ENCODE assay signal across 18 cellular contexts in genomic region chr1:12128120-12128519, GRCh38. TPM values are rescaled to one million over a fixed set of nuclear protein-coding genes. Genes with fewer than 3 reads are reported as not detected.
DNase-seq lines count a peak whose midpoint lies in the region; ATAC-seq, FAIRE-seq and TF ChIP-seq lines count a peak whose summit lies in the region.
"Had no signal": no experiment of that assay in that cellular context is flagged by ENCODE, and none has a peak within 500 bp of the region (broad histone marks: within the 10 kb centered on the region; RNA-seq: fewer than 3 reads in every experiment).

No MANE protein-coding gene starts in this region.

- H3K36me3 Mint-ChIP-seq in activated T-cell treated with anti-CD3 and anti-CD28 coated beads, Interleukin-2, amount 50 U/mL, for 72 hours (ENCODE audit: insufficient read depth in 2 of 2), result peaks cover 2 to 9% of the 10 kb centered on the region in 2 donors
- no peaks in the 10 kb centered on the region for H3K36me3 Mint-ChIP-seq in CD4-positive, alpha-beta T cell (ENCODE audit: low read depth)
- H3K36me3 Mint-ChIP-seq in activated CD4-positive, alpha-beta memory T cell treated with anti-CD3 and anti-CD28 coated beads, Interleukin-2, amount 10 ng/mL, durations not matched to agents 7 days and 5 days (ENCODE audit: low read depth), result peaks cover 29% of the 10 kb centered on the region
- H3K36me3 Mint-ChIP-seq: CD8-positive, alpha-beta T cell had no signal

- H3K4me3 ChIP-seq in neutrophil (ENCODE audit: low read depth in 1 of 2, low read length in 1 of 2), result no peak overlapping the region
- no peak overlapping the region for H3K4me3 ChIP-seq in breast epithelium
- H3K4me3 ChIP-seq: GM23248, Peyer's patch had no signal

- peak overlapping the region; percentile 11 for H3K27ac Mint-ChIP-seq in activated T-cell treated with anti-CD3 and anti-CD28 coated beads, Interleukin-2, amount 50 U/mL, for 72 hours
- peak overlapping the region; percentile 73 for H3K27ac Mint-ChIP-seq in CD4-positive, alpha-beta T cell
- H3K27ac Mint-ChIP-seq in activated CD4-positive, alpha-beta memory T cell treated with anti-CD3 and anti-CD28 coated beads, Interleukin-2, amount 10 ng/mL, durations not matched to agents 7 days and 5 days, result peak overlapping the region; percentile 47

- H3K27me3 Mint-ChIP-seq in activated T-cell treated with anti-CD3 and anti-CD28 coated beads, Interleukin-2, amount 50 U/mL, for 72 hours (ENCODE audit: low read depth), result no peaks in the 10 kb centered on the region
- no peaks in the 10 kb centered on the region for H3K27me3 Mint-ChIP-seq in CD4-positive, alpha-beta T cell
- no peaks in the 10 kb centered on the region for H3K27me3 Mint-ChIP-seq in activated CD4-positive, alpha-beta memory T cell treated with anti-CD3 and anti-CD28 coated beads, Interleukin-2, amount 10 ng/mL, durations not matched to agents 7 days and 5 days

- peaks cover 66% of the 10 kb centered on the region for H3K4me1 Mint-ChIP-seq in activated T-cell treated with anti-CD3 and anti-CD28 coated beads, Interleukin-2, amount 50 U/mL, for 72 hours (ENCODE audit: low read depth)
- H3K4me1 Mint-ChIP-seq in CD4-positive, alpha-beta T cell (ENCODE audit: low read depth), result peaks cover 42% of the 10 kb centered on the region
- H3K4me1 Mint-ChIP-seq in activated CD4-positive, alpha-beta memory T cell treated with anti-CD3 and anti-CD28 coated beads, Interleukin-2, amount 10 ng/mL, durations not matched to agents 7 days and 5 days, result peaks cover 47% of the 10 kb centered on the region

- no peak for FAIRE-seq in frontal cortex (lab: Jason Lieb, UNC)
- FAIRE-seq: D721Med had no signal

- peak overlapping the region; percentile 64 to 68 for H3K4me3 Mint-ChIP-seq in activated T-cell treated with anti-CD3 and anti-CD28 coated beads, Interleukin-2, amount 50 U/mL, for 72 hours
- H3K4me3 Mint-ChIP-seq in CD4-positive, alpha-beta T cell, result no peak overlapping the region
- no peak overlapping the region for H3K4me3 Mint-ChIP-seq in activated CD4-positive, alpha-beta memory T cell treated with anti-CD3 and anti-CD28 coated beads, Interleukin-2, amount 10 ng/mL, durations not matched to agents 7 days and 5 days
- H3K4me3 Mint-ChIP-seq: CD8-positive, alpha-beta T cell had no signal

- no peak for DNase-seq in activated T-cell treated with anti-CD3 and anti-CD28 coated beads, Interleukin-2, amount 50 U/mL, for 72 hours
- DNase-seq in activated T-cell treated with anti-CD3 and anti-CD28 coated beads, Interleukin-2, amount 50 U/mL, for 48 hours, result no peak
- DNase-seq in CD4-positive, alpha-beta T cell, result no peak
- DNase-seq in activated CD4-positive, alpha-beta memory T cell treated with anti-CD3 and anti-CD28 coated beads, Interleukin-2, amount 10 ng/mL, durations not matched to agents 7 days and 5 days, result no peak
- DNase-seq in HPDE6-E6E7 (ENCODE audit: extremely low spot score), result no peak
- DNase-seq in frontal cortex (ENCODE audit: low spot score in 2 of 2), result no peak
- DNase-seq in breast epithelium (ENCODE audit: low spot score in 2 of 2), result no peak
- DNase-seq: CD8-positive, alpha-beta T cell; DND-41; GDM1; GM23248; NCI-H1417 treated with DMSO at 0.1 percent for 48 hours; NCI-H2029; NCI-H2171 treated with DMSO at 0.1 percent for 48 hours; Peyer's patch had no signal

- TF ChIP-seq CTCF in CD4-positive, alpha-beta T cell (IDR thresholded peaks at IDR 0.05), result no peak
- TF ChIP-seq CTCF in neutrophil (IDR thresholded peaks at IDR 0.05) (no peak), breast epithelium (IDR thresholded peaks at IDR 0.05) (no peak)

- H3K27me3 ChIP-seq in CD4-positive, alpha-beta T cell (ENCODE audit: control insufficient read depth, insufficient read depth, low read length), result no peaks in the 10 kb centered on the region
- H3K27me3 ChIP-seq in neutrophil, result no peaks in the 10 kb centered on the region
- no peaks in the 10 kb centered on the region for H3K27me3 ChIP-seq in breast epithelium
- H3K27me3 ChIP-seq: Peyer's patch had no signal

- CTCF ChIA-PET in CD4-positive, alpha-beta T cell (lab: Charles Lee), result no interaction called here
- CTCF ChIA-PET in activated CD4-positive, alpha-beta memory T cell treated with anti-CD3 and anti-CD28 coated beads, Interleukin-2, amount 10 ng/mL, durations not matched to agents 7 days and 5 days (lab: Charles Lee), result interaction anchor here (7.4 kb wide), 1 partner anchor 77 kb away, joined by 172 read pairs; no protein-coding TSS in a partner anchor

- H3K27ac ChIP-seq in CD4-positive, alpha-beta T cell (ENCODE audit: low read depth, low read length), result no peak overlapping the region
- H3K27ac ChIP-seq in neutrophil, result peak overlapping the region; percentile 92
- H3K27ac ChIP-seq in breast epithelium, result peak overlapping the region in 1 of 2 donors; percentile 12
- H3K27ac ChIP-seq: GM23248, Peyer's patch had no signal

- intact Hi-C loops in CD4-positive, alpha-beta T cell (cut with DNase I, micrococcal nuclease), result no loop called here
- intact Hi-C loops in breast epithelium (cut with DNase I; ENCODE audit: low total_unique reads), result loop anchor here (10.0 kb wide), 1 partner anchor 1743 kb away; no protein-coding TSS in a partner anchor

- H3K9me3 Mint-ChIP-seq in activated T-cell treated with anti-CD3 and anti-CD28 coated beads, Interleukin-2, amount 50 U/mL, for 72 hours, result no peaks in the 10 kb centered on the region
- H3K9me3 Mint-ChIP-seq in CD4-positive, alpha-beta T cell, result no peaks in the 10 kb centered on the region
- H3K9me3 Mint-ChIP-seq in activated CD4-positive, alpha-beta memory T cell treated with anti-CD3 and anti-CD28 coated beads, Interleukin-2, amount 10 ng/mL, durations not matched to agents 7 days and 5 days, result no peaks in the 10 kb centered on the region
- H3K9me3 Mint-ChIP-seq: CD8-positive, alpha-beta T cell had no signal

- ATAC-seq in activated T-cell treated with anti-CD3 and anti-CD28 coated beads, Interleukin-2, amount 50 U/mL, for 72 hours (replicated peaks in 1 of 2), result no peak
- ATAC-seq in CD4-positive, alpha-beta T cell (ENCODE audit: poor library complexity), result no peak
- ATAC-seq: CD8-positive, alpha-beta T cell had no signal

- no peak for TF ChIP-seq POLR2A in breast epithelium (IDR thresholded peaks at IDR 0.05)

- H3K9me3 ChIP-seq in CD4-positive, alpha-beta T cell (ENCODE audit: control insufficient read depth, low read length), result no peaks in the 10 kb centered on the region
- H3K9me3 ChIP-seq in neutrophil (no peaks in the 10 kb centered on the region), breast epithelium (no peaks in the 10 kb centered on the region)
- H3K9me3 ChIP-seq: Peyer's patch had no signal

- H3K4me1 ChIP-seq in neutrophil (ENCODE audit: control insufficient read depth in 1 of 2, insufficient read depth in 1 of 2, low read depth in 1 of 2, low read length in 1 of 2) (peaks cover 44 to 47% of the 10 kb centered on the region in 2 experiments), breast epithelium (no peaks in the 10 kb centered on the region)

- H3K36me3 ChIP-seq in neutrophil (no peaks in the 10 kb centered on the region), breast epithelium (no peaks in the 10 kb centered on the region)
- H3K36me3 ChIP-seq: Peyer's patch had no signal

- POLR2A ChIA-PET in CD4-positive, alpha-beta T cell (lab: Charles Lee), result interaction anchor here (1.4 kb wide), 1 partner anchor 82 kb away, joined by 3 read pairs; no protein-coding TSS in a partner anchor
- POLR2A ChIA-PET in activated CD4-positive, alpha-beta memory T cell treated with anti-CD3 and anti-CD28 coated beads, Interleukin-2, amount 10 ng/mL, durations not matched to agents 7 days and 5 days (lab: Charles Lee), result interaction anchor here (5.5 kb wide), 1 partner anchor 40 kb away, joined by 31 read pairs; the partner anchor contains the start of gene TNFRSF1B

RNA-seq across cellular contexts. Expression of gene TNFRSF1B, which starts 38.7 kb away (rescaled TPM):
- 100 to 1,000 TPM in 1 of 2 donors, 10 to 100 TPM in 1; 95.4 to 130 TPM for total RNA-seq in activated T-cell treated with anti-CD3 and anti-CD28 coated beads, Interleukin-2, amount 50 U/mL, for 72 hours
- 10 to 100 TPM; 61.9 to 62.6 TPM for total RNA-seq in CD4-positive, alpha-beta T cell
- 100 to 1,000 TPM; 434 to 447 TPM for total RNA-seq in activated CD4-positive, alpha-beta memory T cell treated with anti-CD3 and anti-CD28 coated beads, Interleukin-2, amount 10 ng/mL, durations not matched to agents 7 days and 5 days
- total RNA-seq in frontal cortex (2.0 TPM), breast epithelium (10 to 100 TPM; 25.0 to 48.8 (median 35.1) TPM)
- total RNA-seq: A673 had no signal

Comparison
In these comparisons a context has a peak if more than half of its experiments do, and no peak if none do; other contexts are left out.
1. H3K27ac Mint-ChIP-seq: peak in every context shown above with its lines; median percentile 73 in CD4-positive, alpha-beta T cell; 47 in activated CD4-positive, alpha-beta memory T cell treated with anti-CD3 and anti-CD28 coated beads, Interleukin-2, amount 10 ng/mL, durations not matched to agents 7 days and 5 days; 11 in activated T-cell treated with anti-CD3 and anti-CD28 coated beads, Interleukin-2, amount 50 U/mL, for 72 hours.
2. H3K4me3 Mint-ChIP-seq: peak in activated T-cell treated with anti-CD3 and anti-CD28 coated beads, Interleukin-2, amount 50 U/mL, for 72 hours (2 of 2); none in CD4-positive, alpha-beta T cell (single experiment) and activated CD4-positive, alpha-beta memory T cell treated with anti-CD3 and anti-CD28 coated beads, Interleukin-2, amount 10 ng/mL, durations not matched to agents 7 days and 5 days (single experiment).